11 cellular contexts compared by ENCODE assay signal in the genomic region with DNA sequence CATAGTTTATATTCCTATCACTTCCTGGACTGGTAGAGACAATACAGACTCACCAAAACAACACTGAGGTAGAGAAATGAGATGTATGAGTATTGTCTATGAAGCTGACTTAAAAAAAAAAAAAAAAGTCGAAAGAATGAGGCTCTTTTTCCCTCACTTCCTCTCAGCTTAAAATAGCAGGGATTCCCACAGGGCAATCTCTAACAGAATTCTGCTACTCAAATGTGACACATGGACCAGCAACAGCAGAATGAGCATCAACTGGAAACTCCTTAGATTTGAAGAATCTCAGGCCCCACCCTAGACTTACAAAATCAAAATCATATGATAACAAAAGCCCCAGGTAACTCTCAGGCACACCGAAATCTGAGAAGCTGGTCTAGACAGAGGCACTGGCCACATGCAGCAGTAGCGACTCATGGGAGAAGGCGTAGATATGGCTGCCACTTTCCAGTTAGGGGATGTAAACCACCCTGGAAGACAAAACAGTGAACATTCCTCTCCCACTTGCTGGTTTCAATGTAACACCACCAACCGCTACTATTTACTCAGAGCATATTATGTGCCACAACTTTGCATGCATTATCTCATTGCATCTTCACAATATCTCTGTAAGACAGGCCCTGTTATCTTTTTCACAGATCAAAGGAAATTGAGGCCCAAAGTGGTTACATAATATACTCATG.
A peak's percentile ranks its signal among the peaks of the same experiment; 100 is the strongest.
DNase-seq lines count a peak whose midpoint lies in the region; ATAC-seq, FAIRE-seq and TF ChIP-seq lines count a peak whose summit lies in the region.
"Had no signal": no experiment of that assay in that cellular context is flagged by ENCODE, and none has a peak within 500 bp of the region (broad histone marks: within the 10 kb centered on the region; RNA-seq: fewer than 3 reads in every experiment).

No MANE protein-coding gene starts in this region.

- peaks cover 26 to 39% (median 33%) of the 10 kb centered on the region in 10 experiments for H3K4me1 ChIP-seq in BLaER1 treated with 17β-estradiol and CSF1 and Interleukin-3, amounts not matched to agents 10 nM and 100 nM
- H3K4me1 ChIP-seq in keratinocyte (ENCODE audit: control insufficient read depth, extremely low read depth, insufficient read depth, low read length) (peaks cover 63% of the 10 kb centered on the region), upper lobe of left lung (peaks cover 7 to 24% (median 15%) of the 10 kb centered on the region in 4 donors)

- H3K9me3 ChIP-seq in BLaER1 treated with 17β-estradiol and CSF1 and Interleukin-3, amounts not matched to agents 10 nM and 100 nM (replicated peaks in 1 of 11) = no peaks in the 10 kb centered on the region
- H3K9me3 ChIP-seq in keratinocyte (ENCODE audit: control insufficient read depth, low read depth, low read length) = no peaks in the 10 kb centered on the region
- no peaks in the 10 kb centered on the region for H3K9me3 ChIP-seq in upper lobe of left lung

- peaks cover 54% of the 10 kb centered on the region for H3K79me2 ChIP-seq in keratinocyte (ENCODE audit: control insufficient read depth, insufficient read depth, low read length)

- TF ChIP-seq EP300 in upper lobe of left lung (IDR thresholded peaks at IDR 0.05) = no peak

- no peaks in the 10 kb centered on the region for H3K36me3 Mint-ChIP-seq in activated T-helper 17 cell treated with anti-CD3 and anti-CD28 coated beads, Interleukin-2, amount 50 U/mL, for 72 hours (ENCODE audit: low read depth)

- peak overlapping the region; percentile 30 for H3K4me3 Mint-ChIP-seq in activated T-helper 17 cell treated with anti-CD3 and anti-CD28 coated beads, Interleukin-2, amount 50 U/mL, for 72 hours

- H4K20me1 ChIP-seq in BLaER1 treated with 17β-estradiol and CSF1 and Interleukin-3, amounts not matched to agents 10 nM and 100 nM = no peaks in the 10 kb centered on the region
- no peaks in the 10 kb centered on the region for H4K20me1 ChIP-seq in keratinocyte (ENCODE audit: control insufficient read depth, extremely low read depth, insufficient read depth, low read length)

- H3K9me3 Mint-ChIP-seq in activated T-helper 17 cell treated with anti-CD3 and anti-CD28 coated beads, Interleukin-2, amount 50 U/mL, for 72 hours = no peaks in the 10 kb centered on the region

- TF ChIP-seq CTCF in keratinocyte (optimal IDR thresholded peaks at IDR 0.05 in 1 of 3, IDR thresholded peaks at IDR 0.05 in 1 of 3, conservative IDR thresholded peaks at IDR 0.05 in 1 of 3; ENCODE audit: extremely low read depth in 1 of 3, insufficient read depth in 2 of 3, low read length in 3 of 3) (no peak), upper lobe of left lung (IDR thresholded peaks at IDR 0.05) (no peak), GM13977 (IDR thresholded peaks at IDR 0.05; ENCODE audit: extremely low read depth, insufficient read depth, missing control alignments) (no peak)

- H3K27ac ChIP-seq in BLaER1 treated with 17β-estradiol and CSF1 and Interleukin-3, amounts not matched to agents 10 nM and 100 nM = no peak overlapping the region
- H3K27ac ChIP-seq in keratinocyte (ENCODE audit: control insufficient read depth, insufficient read depth, low read length) = peak overlapping the region; percentile 66
- peak overlapping the region in 1 of 4 donors; percentile 3 for H3K27ac ChIP-seq in upper lobe of left lung

- dilution Hi-C loops in keratinocyte (cut with MboI; ENCODE audit: extremely low pct_ligation_motif_present, low sequenced_read_pairs) = no loop called here

- ATAC-seq in activated T-helper 17 cell treated with anti-CD3 and anti-CD28 coated beads, Interleukin-2, amount 50 U/mL, for 72 hours (replicated peaks) = peak; percentile 86
- ATAC-seq in upper lobe of left lung (ENCODE audit: low FRiP score in 2 of 2) = no peak
- ATAC-seq: GM12878 had no signal

- no peak for TF ChIP-seq POLR2A in upper lobe of left lung (IDR thresholded peaks at IDR 0.05)

- WGBS in upper lobe of left lung, 2 donors = 69 to 79% methylated on average over 5 of the region's 5 CpGs

- H3K4me3 ChIP-seq in BLaER1 treated with 17β-estradiol and CSF1 and Interleukin-3, amounts not matched to agents 10 nM and 100 nM = no peak overlapping the region
- H3K4me3 ChIP-seq in keratinocyte (ENCODE audit: control insufficient read depth in 2 of 3, extremely low read depth in 1 of 3, insufficient read depth in 2 of 3, low read depth in 1 of 3, low read length in 3 of 3) (no peak overlapping the region), upper lobe of left lung (no peak overlapping the region)
- H3K4me3 ChIP-seq: GM12878 had no signal

- peak; percentile 25 for DNase-seq in HCEC 1CT
- DNase-seq in keratinocyte (ENCODE audit: low read depth, low spot score) = peak; percentile 25
- no peak for DNase-seq in occipital lobe (lab: John Stamatoyannopoulos, UW)
- DNase-seq in upper lobe of left lung = no peak
- no peak for DNase-seq in GM13977 (ENCODE audit: low spot score)
- DNase-seq in GDM1 (lab: John Stamatoyannopoulos, UW) = no peak
- DNase-seq: activated CD8-positive, alpha-beta memory T cell treated with anti-CD3 and anti-CD28 coated beads for 24 hours; NCI-H1436 treated with DMSO at 0.1 percent for 48 hours had no signal

- no peak overlapping the region for H2AFZ ChIP-seq in keratinocyte (ENCODE audit: control insufficient read depth, low read length)

- no peaks in the 10 kb centered on the region for H3K9me1 ChIP-seq in keratinocyte (ENCODE audit: control insufficient read depth, extremely low read depth, insufficient read depth, low read length)

- in situ Hi-C loops in GM13977 (cut with MboI; ENCODE audit: low pct_unique_long_range_greater_than_20kb, low sequenced_read_pairs, unreplicated experiment) = no loop called here

- H3K4me1 Mint-ChIP-seq in activated T-helper 17 cell treated with anti-CD3 and anti-CD28 coated beads, Interleukin-2, amount 50 U/mL, for 72 hours = peaks cover 14% of the 10 kb centered on the region

- H3K27ac Mint-ChIP-seq in activated T-helper 17 cell treated with anti-CD3 and anti-CD28 coated beads, Interleukin-2, amount 50 U/mL, for 72 hours = peak overlapping the region; percentile 69

- H3K9ac ChIP-seq in BLaER1 treated with 17β-estradiol and CSF1 and Interleukin-3, amounts not matched to agents 10 nM and 100 nM = no peak overlapping the region
- peak overlapping the region; percentile 39 for H3K9ac ChIP-seq in keratinocyte (ENCODE audit: control insufficient read depth, extremely low read depth, insufficient read depth, low read length)

- no peaks in the 10 kb centered on the region for H3K36me3 ChIP-seq in BLaER1 treated with 17β-estradiol and CSF1 and Interleukin-3, amounts not matched to agents 10 nM and 100 nM
- H3K36me3 ChIP-seq in keratinocyte (ENCODE audit: control insufficient read depth in 2 of 2, extremely low read depth in 1 of 2, insufficient read depth in 2 of 2, low read length in 2 of 2) (no peaks in the 10 kb centered on the region), upper lobe of left lung (no peaks in the 10 kb centered on the region)

- no peaks in the 10 kb centered on the region for H3K27me3 ChIP-seq in BLaER1 treated with 17β-estradiol and CSF1 and Interleukin-3, amounts not matched to agents 10 nM and 100 nM
- no peaks in the 10 kb centered on the region for H3K27me3 ChIP-seq in keratinocyte (ENCODE audit: control insufficient read depth, extremely low read depth, insufficient read depth, low read length)
- H3K27me3 ChIP-seq in upper lobe of left lung = no peaks in the 10 kb centered on the region

- H3K27me3 Mint-ChIP-seq in activated T-helper 17 cell treated with anti-CD3 and anti-CD28 coated beads, Interleukin-2, amount 50 U/mL, for 72 hours = peaks cover 10% of the 10 kb centered on the region

- peak; percentile 87 for FAIRE-seq in keratinocyte (lab: Jason Lieb, UNC)
- FAIRE-seq: GM12878 had no signal

- peak overlapping the region; percentile 0 to 70 (median 40); a peak in 18 of 22 replicates for H3K4me2 ChIP-seq in BLaER1 treated with 17β-estradiol and CSF1 and Interleukin-3, amounts not matched to agents 10 nM and 100 nM
- H3K4me2 ChIP-seq in keratinocyte (ENCODE audit: control insufficient read depth, extremely low read depth, insufficient read depth, low read depth, low read length) = peak overlapping the region; percentile 44

Comparison
In these comparisons a context has a peak if more than half of its experiments do, and no peak if none do; other contexts are left out.
1. DNase-seq: peak in HCEC 1CT (single experiment) and keratinocyte (single experiment); none in occipital lobe (single experiment), upper lobe of left lung (0 of 2), GM13977 (single experiment) and GDM1 (single experiment).